In the genomic region with DNA sequence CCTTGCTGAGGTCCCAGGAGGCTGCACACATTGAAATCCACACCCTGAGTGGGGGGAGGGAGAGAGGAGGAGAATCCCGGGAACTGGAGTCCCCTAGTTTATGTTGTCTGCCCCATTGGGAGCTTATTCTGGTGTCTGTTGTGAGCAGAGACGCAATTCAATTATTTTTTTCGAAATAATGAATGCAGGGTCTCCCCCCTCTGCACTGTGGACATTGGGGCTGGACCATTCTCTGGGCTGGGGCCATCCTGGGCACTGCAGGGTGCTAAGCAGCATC, we compare ENCODE assay signal across 19 cellular contexts.
"Had no signal": no experiment of that assay in that cellular context is flagged by ENCODE, and none has a peak within 500 bp of the region (broad histone marks: within the 10 kb centered on the region; RNA-seq: fewer than 3 reads in every experiment).

No MANE protein-coding gene starts in this region.

- H3K4me1 Mint-ChIP-seq: activated CD4-positive, alpha-beta T cell treated with anti-CD3 and anti-CD28 coated beads, Interleukin-2, amount 10 ng/mL, durations not matched to agents 24 days and 14 days; activated naive CD8-positive, alpha-beta T cell treated with anti-CD3 and anti-CD28 coated beads, Interleukin-2, amount 10 ng/mL, durations not matched to agents 7 days and 5 days; activated T-helper 17 cell treated with anti-CD3 and anti-CD28 coated beads, Interleukin-2, amount 50 U/mL, for 72 hours; central memory CD8-positive, alpha-beta T cell; naive thymus-derived CD4-positive, alpha-beta T cell had no signal

- H2AFZ ChIP-seq: parathyroid adenoma had no signal

- H3K9me3 ChIP-seq: gastrocnemius medialis, neutrophil, right lobe of liver, thyroid gland had no signal

- H3K9ac ChIP-seq: parathyroid adenoma had no signal

- H3K4me3 Mint-ChIP-seq: activated CD4-positive, alpha-beta T cell treated with anti-CD3 and anti-CD28 coated beads, Interleukin-2, amount 10 ng/mL, durations not matched to agents 24 days and 14 days; activated CD8-positive, alpha-beta T cell treated with anti-CD3 and anti-CD28 coated beads for 36 hours; activated naive CD8-positive, alpha-beta T cell treated with anti-CD3 and anti-CD28 coated beads, Interleukin-2, amount 10 ng/mL, durations not matched to agents 7 days and 5 days; activated T-helper 17 cell treated with anti-CD3 and anti-CD28 coated beads, Interleukin-2, amount 50 U/mL, for 72 hours; central memory CD8-positive, alpha-beta T cell; naive thymus-derived CD4-positive, alpha-beta T cell had no signal

- H3K4me1 ChIP-seq: gastrocnemius medialis, parathyroid adenoma, right lobe of liver, thyroid gland had no signal

- H3K36me3 Mint-ChIP-seq: activated naive CD8-positive, alpha-beta T cell treated with anti-CD3 and anti-CD28 coated beads, Interleukin-2, amount 10 ng/mL, durations not matched to agents 7 days and 5 days had no signal

- H3K27ac Mint-ChIP-seq: activated CD4-positive, alpha-beta T cell treated with anti-CD3 and anti-CD28 coated beads, Interleukin-2, amount 10 ng/mL, durations not matched to agents 24 days and 14 days; activated CD8-positive, alpha-beta T cell treated with anti-CD3 and anti-CD28 coated beads for 36 hours; activated naive CD8-positive, alpha-beta T cell treated with anti-CD3 and anti-CD28 coated beads, Interleukin-2, amount 10 ng/mL, durations not matched to agents 7 days and 5 days; activated T-helper 17 cell treated with anti-CD3 and anti-CD28 coated beads, Interleukin-2, amount 50 U/mL, for 72 hours; naive thymus-derived CD4-positive, alpha-beta T cell had no signal

- H3K36me3 ChIP-seq: gastrocnemius medialis, neutrophil, right lobe of liver, thyroid gland had no signal

- H3K79me2 ChIP-seq: parathyroid adenoma had no signal

- H3K9me3 Mint-ChIP-seq: activated CD4-positive, alpha-beta T cell treated with anti-CD3 and anti-CD28 coated beads, Interleukin-2, amount 10 ng/mL, durations not matched to agents 24 days and 14 days; activated CD8-positive, alpha-beta T cell treated with anti-CD3 and anti-CD28 coated beads for 36 hours; activated naive CD8-positive, alpha-beta T cell treated with anti-CD3 and anti-CD28 coated beads, Interleukin-2, amount 10 ng/mL, durations not matched to agents 7 days and 5 days; activated T-helper 17 cell treated with anti-CD3 and anti-CD28 coated beads, Interleukin-2, amount 50 U/mL, for 72 hours; central memory CD8-positive, alpha-beta T cell had no signal

- DNase-seq: activated CD4-positive, alpha-beta T cell treated with anti-CD3 and anti-CD28 coated beads, Interleukin-2, amount 10 ng/mL, durations not matched to agents 24 days and 14 days; activated CD8-positive, alpha-beta T cell treated with anti-CD3 and anti-CD28 coated beads for 36 hours; activated naive CD4-positive, alpha-beta T cell; activated naive CD8-positive, alpha-beta T cell treated with anti-CD3 and anti-CD28 coated beads, Interleukin-2, amount 10 ng/mL, durations not matched to agents 7 days and 5 days; activated T-cell treated with anti-CD3 and anti-CD28 coated beads, Interleukin-2, amount 50 U/mL, for 1 hour; gastrocnemius medialis; mesenchymal stem cell; naive thymus-derived CD4-positive, alpha-beta T cell; right lobe of liver; small intestine; stimulated activated CD4-positive, alpha-beta T cell treated with anti-CD3 and anti-CD28 coated beads, Interleukin-15, amount 100 ng/mL, for 24 hours; stimulated activated CD4-positive, alpha-beta T cell treated with anti-CD3 and anti-CD28 coated beads, Interleukin-2, amount 100 ng/mL, for 48 hours; SW 1271; thyroid gland had no signal

- H3K27me3 Mint-ChIP-seq: activated CD4-positive, alpha-beta T cell treated with anti-CD3 and anti-CD28 coated beads, Interleukin-2, amount 10 ng/mL, durations not matched to agents 24 days and 14 days; activated CD8-positive, alpha-beta T cell treated with anti-CD3 and anti-CD28 coated beads for 36 hours; activated T-helper 17 cell treated with anti-CD3 and anti-CD28 coated beads, Interleukin-2, amount 50 U/mL, for 72 hours; naive thymus-derived CD4-positive, alpha-beta T cell had no signal

- ATAC-seq: activated CD8-positive, alpha-beta T cell treated with anti-CD3 and anti-CD28 coated beads for 36 hours; activated T-helper 17 cell treated with anti-CD3 and anti-CD28 coated beads, Interleukin-2, amount 50 U/mL, for 72 hours; gastrocnemius medialis; naive thymus-derived CD4-positive, alpha-beta T cell had no signal

- H3K4me3 ChIP-seq: coronary artery, gastrocnemius medialis, right lobe of liver, thyroid gland had no signal

- H3K27me3 ChIP-seq: neutrophil, right lobe of liver, thyroid gland had no signal

- H3K27ac ChIP-seq: coronary artery, gastrocnemius medialis, neutrophil, parathyroid adenoma, right lobe of liver, thyroid gland had no signal
